ENCODE assay signal across 16 cellular contexts in the genomic region with DNA sequence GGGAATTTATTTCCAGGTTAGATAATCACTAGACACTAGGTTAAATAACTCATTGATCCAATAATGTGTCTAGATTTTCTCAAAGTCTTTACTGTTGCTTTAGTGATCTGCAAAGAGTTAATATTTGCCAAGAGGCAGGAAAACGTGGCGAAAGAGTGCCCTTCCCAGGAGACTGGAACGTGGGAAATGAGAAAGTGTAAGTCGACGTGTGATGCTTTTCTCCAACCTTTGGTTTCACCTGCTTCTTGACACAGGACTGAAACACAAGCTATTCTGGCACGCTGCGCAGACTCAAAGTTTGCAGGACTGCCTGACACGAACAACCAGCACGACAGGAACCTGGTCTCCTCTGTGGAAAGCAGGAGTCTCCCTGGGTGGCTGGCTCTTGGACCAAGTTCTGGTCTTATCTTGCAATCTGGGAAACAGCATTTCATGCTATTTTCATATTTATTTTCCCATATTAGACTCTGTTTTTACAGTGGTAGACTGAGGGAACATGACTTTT. TPM values are rescaled to one million over a fixed set of nuclear protein-coding genes. Genes with fewer than 3 reads are reported as not detected.
DNase-seq lines count a peak whose midpoint lies in the region; TF ChIP-seq lines count a peak whose summit lies in the region.
"Had no signal": no experiment of that assay in that cellular context is flagged by ENCODE, and none has a peak within 500 bp of the region (broad histone marks: within the 10 kb centered on the region; RNA-seq: fewer than 3 reads in every experiment).

No MANE protein-coding gene starts in this region.

- TF ChIP-seq POLR2A in uterus (IDR thresholded peaks at IDR 0.05): no peak

- peak overlapping the region; percentile 60 for H3K27ac ChIP-seq in KMS-11
- H3K27ac ChIP-seq in uterus: no peak overlapping the region
- H3K27ac ChIP-seq: BLaER1 treated with 17β-estradiol and CSF1 and Interleukin-3, amounts not matched to agents 10 nM and 100 nM; SJSA1 had no signal

- H3K4me1 ChIP-seq in KMS-11 (ENCODE audit: low read depth, poor library complexity, severe bottlenecking) (peaks cover 29% of the 10 kb centered on the region), uterus (no peaks in the 10 kb centered on the region)

- no peaks in the 10 kb centered on the region for H4K20me1 ChIP-seq in KMS-11 (ENCODE audit: insufficient read depth)
- H4K20me1 ChIP-seq: BLaER1 treated with 17β-estradiol and CSF1 and Interleukin-3, amounts not matched to agents 10 nM and 100 nM had no signal

- no peak for TF ChIP-seq CTCF in KMS-11 (conservative IDR thresholded peaks at IDR 0.05; ENCODE audit: low read depth, low read length)
- TF ChIP-seq CTCF in uterus (IDR thresholded peaks at IDR 0.05): no peak

- DNase-seq in COLO668 (lab: John Stamatoyannopoulos, UW; ENCODE audit: unreplicated experiment) (peak; percentile 52), left kidney (ENCODE audit: low read depth, low spot score) (peak; percentile 50), renal cortical epithelial cell (ENCODE audit: low read depth) (peak; percentile 59), uterus (no peak), NCI-H226 (no peak), NCI-H446 (lab: John Stamatoyannopoulos, UW) (no peak)
- DNase-seq: CD4-positive, alpha-beta memory T cell; GDM1; MG63; NCI-H1048; NCI-H1436; NCI-H187 treated with DMSO at 0.1 percent for 48 hours; NCI-H526 had no signal

- no peaks in the 10 kb centered on the region for H3K79me2 ChIP-seq in KMS-11 (ENCODE audit: insufficient read depth, low read depth)

- H3K27me3 ChIP-seq in KMS-11 (ENCODE audit: insufficient read depth, low read depth): no peaks in the 10 kb centered on the region
- no peaks in the 10 kb centered on the region for H3K27me3 ChIP-seq in uterus
- H3K27me3 ChIP-seq: BLaER1 treated with 17β-estradiol and CSF1 and Interleukin-3, amounts not matched to agents 10 nM and 100 nM; MG63; SJSA1 had no signal

- no peak overlapping the region for H2AFZ ChIP-seq in KMS-11 (ENCODE audit: low read depth)

- H3K4me2 ChIP-seq in KMS-11: peak overlapping the region; percentile 33; the same call in 1 of the 2 replicates
- H3K4me2 ChIP-seq: BLaER1 treated with 17β-estradiol and CSF1 and Interleukin-3, amounts not matched to agents 10 nM and 100 nM had no signal

- H3K4me3 ChIP-seq in KMS-11 (IDR thresholded peaks at IDR 0.05; ENCODE audit: insufficient read depth, low read depth, low read length) (no peak overlapping the region), uterus (no peak overlapping the region)
- H3K4me3 ChIP-seq: BLaER1 treated with 17β-estradiol and CSF1 and Interleukin-3, amounts not matched to agents 10 nM and 100 nM; MG63; SJSA1 had no signal

- intact Hi-C loops in uterus (cut with DNase I; ENCODE audit: low total_unique reads): no loop called here

- no peaks in the 10 kb centered on the region for H3K9me3 ChIP-seq in uterus
- H3K9me3 ChIP-seq: BLaER1 treated with 17β-estradiol and CSF1 and Interleukin-3, amounts not matched to agents 10 nM and 100 nM; MG63; SJSA1 had no signal

- H3K9ac ChIP-seq in KMS-11: no peak overlapping the region
- H3K9ac ChIP-seq: BLaER1 treated with 17β-estradiol and CSF1 and Interleukin-3, amounts not matched to agents 10 nM and 100 nM had no signal

- no peaks in the 10 kb centered on the region for H3K36me3 ChIP-seq in KMS-11 (ENCODE audit: insufficient read depth)
- H3K36me3 ChIP-seq in uterus: no peaks in the 10 kb centered on the region

RNA-seq across cellular contexts. Expression of gene RFXAP, which starts 28.6 kb away (rescaled TPM):
- total RNA-seq in renal cortical epithelial cell: 2.3 TPM in 1 of 2 replicates, not detected in the other
- 10 to 100 TPM in 3 of 4 donors, 1 to 10 TPM in 1; 5.4 to 15.6 (median 12.0) TPM for total RNA-seq in uterus

Comparison
In these comparisons a context has a peak if more than half of its experiments do, and no peak if none do; other contexts are left out.
1. DNase-seq: peak in COLO668 (single experiment), left kidney (single experiment) and renal cortical epithelial cell (single experiment); none in uterus (0 of 2), NCI-H226 (single experiment) and NCI-H446 (0 of 2).